In the genomic region with DNA sequence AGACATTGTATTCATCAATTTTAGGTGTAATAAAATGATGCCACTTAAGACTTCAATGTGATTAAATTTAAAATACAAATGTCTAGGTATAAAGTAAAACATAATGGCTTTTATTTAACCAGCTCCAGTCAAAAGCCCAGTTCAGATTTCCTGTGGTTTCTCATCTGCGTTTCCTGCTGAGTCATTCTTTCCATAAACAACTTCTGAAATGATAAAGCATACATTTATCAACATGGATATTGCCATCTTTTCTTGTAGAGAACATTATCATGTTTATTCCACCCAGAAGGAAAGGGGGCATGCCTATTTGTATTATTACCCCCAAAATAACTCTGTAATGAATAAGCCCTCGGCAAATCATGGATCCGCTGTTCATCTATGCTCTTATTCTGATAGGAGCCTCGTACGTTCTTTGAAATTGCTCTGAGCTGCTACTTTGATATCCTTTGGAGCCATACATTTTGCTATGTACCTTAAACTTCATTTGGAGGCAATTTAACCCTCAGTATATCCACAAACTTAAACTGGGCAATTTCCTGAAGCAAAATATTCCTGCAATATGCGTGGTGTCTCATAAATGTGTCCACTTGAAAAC, we compare ENCODE assay signal across 13 cellular contexts. TPM values are rescaled to one million over a fixed set of nuclear protein-coding genes. Genes with fewer than 3 reads are reported as not detected.
DNase-seq lines count a peak whose midpoint lies in the region; ATAC-seq, FAIRE-seq and TF ChIP-seq lines count a peak whose summit lies in the region.
"Had no signal": no experiment of that assay in that cellular context is flagged by ENCODE, and none has a peak within 500 bp of the region (broad histone marks: within the 10 kb centered on the region; RNA-seq: fewer than 3 reads in every experiment).

No MANE protein-coding gene starts in this region.

- H3K9me2 ChIP-seq in PC-9 (ENCODE audit: insufficient read depth), result no peaks in the 10 kb centered on the region

- peaks cover 8% of the 10 kb centered on the region for H3K27me3 Mint-ChIP-seq in CD4-positive, alpha-beta T cell

- DNase-seq in A549 (ENCODE audit: low read depth in 1 of 2, low spot score in 1 of 2) (peak; percentile 31 to 38), PC-9 (peak in 1 of 2 experiments; percentile 27), fibroblast of lung (ENCODE audit: low read depth in 2 of 2) (peak; percentile 80 to 82), cardiac septum (ENCODE audit: low spot score) (no peak), mucosa of descending colon (no peak)
- DNase-seq in CD4-positive, alpha-beta T cell, result no peak
- DNase-seq: activated CD4-positive, alpha-beta memory T cell treated with anti-CD3 and anti-CD28 coated beads, Interleukin-2, amount 10 ng/mL, durations not matched to agents 7 days and 5 days; naive thymus-derived CD4-positive, alpha-beta T cell; NCI-H1105; stimulated activated CD8-positive, alpha-beta memory T cell treated with anti-CD3 and anti-CD28 coated beads, Interleukin-4, amount 100 ng/mL, for 48 hours had no signal

- H3K4me1 Mint-ChIP-seq in CD4-positive, alpha-beta T cell (ENCODE audit: low read depth), result peaks cover 21% of the 10 kb centered on the region

- no peak for TF ChIP-seq EP300 in A549 (IDR thresholded peaks at IDR 0.05)

- TF ChIP-seq POLR2A in A549 (IDR thresholded peaks at IDR 0.05; ENCODE audit: low read length), result no peak

- H2AFZ ChIP-seq in PC-9 (no peak overlapping the region), fibroblast of lung (ENCODE audit: low read length) (no peak overlapping the region)

- H3K79me2 ChIP-seq in PC-9 (ENCODE audit: low read depth) (no peaks in the 10 kb centered on the region), fibroblast of lung (ENCODE audit: control insufficient read depth, insufficient read depth, low read length) (no peaks in the 10 kb centered on the region)

- intact Hi-C loops in PC-9 (cut with micrococcal nuclease; ENCODE audit: unreplicated experiment) (no loop called here), cardiac septum (cut with DNase I) (no loop called here), mucosa of descending colon (cut with DNase I, micrococcal nuclease) (no loop called here)
- intact Hi-C loops in CD4-positive, alpha-beta T cell (cut with DNase I, micrococcal nuclease), result no loop called here

- H3K9me3 ChIP-seq in A549 (no peaks in the 10 kb centered on the region), PC-9 (ENCODE audit: insufficient read depth, low read depth) (no peaks in the 10 kb centered on the region), fibroblast of lung (ENCODE audit: control insufficient read depth, insufficient read depth, low read depth, low read length) (no peaks in the 10 kb centered on the region), mucosa of descending colon (no peaks in the 10 kb centered on the region)
- no peaks in the 10 kb centered on the region for H3K9me3 ChIP-seq in CD4-positive, alpha-beta T cell (ENCODE audit: control insufficient read depth, low read length)

- WGBS in A549 (ENCODE audit: missing lambda C conversion rate), result 72% methylated on average over 6 of the region's 6 CpGs

- H3K4me2 ChIP-seq in A549 (peak overlapping the region; percentile 27; the same call in 1 of the 3 replicates), PC-9 (0 out of 2 replicates have a peak overlapping the region, but pooled peaks have one; percentile 0), fibroblast of lung (ENCODE audit: extremely low read depth, insufficient read depth, low read length) (peak overlapping the region; percentile 70)

- TF ChIP-seq RAD21 in A549 (conservative IDR thresholded peaks at IDR 0.05 in 1 of 2, IDR thresholded peaks at IDR 0.05 in 1 of 2), result no peak

- no peaks in the 10 kb centered on the region for H3F3A ChIP-seq in PC-9 (ENCODE audit: insufficient read depth, low read depth)

- H3K27me3 ChIP-seq in PC-9 (ENCODE audit: insufficient read depth, low read depth) (peaks cover 50% of the 10 kb centered on the region), fibroblast of lung (ENCODE audit: control insufficient read depth, insufficient read depth, low read length) (no peaks in the 10 kb centered on the region)
- peaks cover 6% of the 10 kb centered on the region for H3K27me3 ChIP-seq in CD4-positive, alpha-beta T cell (ENCODE audit: control insufficient read depth, insufficient read depth, low read length)

- no peak overlapping the region for H3K4me3 Mint-ChIP-seq in CD4-positive, alpha-beta T cell
- H3K4me3 Mint-ChIP-seq: activated CD4-positive, alpha-beta memory T cell treated with anti-CD3 and anti-CD28 coated beads, Interleukin-2, amount 10 ng/mL, durations not matched to agents 7 days and 5 days had no signal

- no peak for ATAC-seq in A549
- peak; percentile 46 for ATAC-seq in GM21381 (IDR thresholded peaks at IDR 0.05; ENCODE audit: unreplicated experiment)
- no peak for ATAC-seq in mucosa of descending colon
- no peak for ATAC-seq in GM18498 (IDR thresholded peaks at IDR 0.05; ENCODE audit: unreplicated experiment)
- no peak for ATAC-seq in CD4-positive, alpha-beta T cell (ENCODE audit: poor library complexity)
- ATAC-seq: naive thymus-derived CD4-positive, alpha-beta T cell had no signal

- FAIRE-seq in A549 (lab: Jason Lieb, UNC), result no peak
- FAIRE-seq: G401.6 had no signal

- H3K4me1 ChIP-seq in A549, result peaks cover 7% of the 10 kb centered on the region; the same call in 2 of the 3 replicates
- H3K4me1 ChIP-seq in PC-9 (replicated peaks; ENCODE audit: insufficient read depth), result peaks cover 8% of the 10 kb centered on the region
- H3K4me1 ChIP-seq in fibroblast of lung (ENCODE audit: control insufficient read depth, extremely low read depth, insufficient read depth, low read length), result peaks cover 6% of the 10 kb centered on the region
- no peaks in the 10 kb centered on the region for H3K4me1 ChIP-seq in mucosa of descending colon (ENCODE audit: low read depth)

- H3K9ac ChIP-seq in fibroblast of lung (ENCODE audit: insufficient read depth, low read length), result no peak overlapping the region

- no TSS peak for BruUV-seq in PC-9 (replicated peaks; lab: Mats Ljungman, UMichigan)

- no peaks in the 10 kb centered on the region for H3K9me3 Mint-ChIP-seq in CD4-positive, alpha-beta T cell
- H3K9me3 Mint-ChIP-seq: activated CD4-positive, alpha-beta memory T cell treated with anti-CD3 and anti-CD28 coated beads, Interleukin-2, amount 10 ng/mL, durations not matched to agents 7 days and 5 days had no signal

- TF ChIP-seq CTCF in A549 (IDR thresholded peaks at IDR 0.05) (no peak), PC-9 (conservative IDR thresholded peaks at IDR 0.05) (no peak), fibroblast of lung (conservative IDR thresholded peaks at IDR 0.05 in 1 of 2, IDR thresholded peaks at IDR 0.05 in 1 of 2; ENCODE audit: low read depth in 1 of 2, low read length in 2 of 2) (no peak), mucosa of descending colon (IDR thresholded peaks at IDR 0.05) (no peak)
- no peak for TF ChIP-seq CTCF in CD4-positive, alpha-beta T cell (IDR thresholded peaks at IDR 0.05)

- H3K36me3 Mint-ChIP-seq in CD4-positive, alpha-beta T cell (ENCODE audit: low read depth), result no peaks in the 10 kb centered on the region
- H3K36me3 Mint-ChIP-seq: naive thymus-derived CD4-positive, alpha-beta T cell had no signal

- H3K36me3 ChIP-seq in PC-9 (ENCODE audit: low read depth) (no peaks in the 10 kb centered on the region), fibroblast of lung (ENCODE audit: control insufficient read depth, insufficient read depth, low read length) (no peaks in the 10 kb centered on the region), mucosa of descending colon (ENCODE audit: low read depth) (no peaks in the 10 kb centered on the region)

- POLR2A ChIA-PET in A549 (lab: Yijun Ruan, JAX) (no interaction called here), PC-9 (lab: Charles Lee; ENCODE audit: unreplicated experiment) (interaction anchor here (0.6 kb wide), 1 partner anchor 1548 kb away, joined by 6 read pairs; no protein-coding TSS in a partner anchor)
- POLR2A ChIA-PET in CD4-positive, alpha-beta T cell (lab: Charles Lee), result no interaction called here

- H3K27ac ChIP-seq in A549, result peak overlapping the region; percentile 48 to 53
- H3K27ac ChIP-seq in PC-9, result no peak overlapping the region
- H3K27ac ChIP-seq in fibroblast of lung (ENCODE audit: insufficient read depth, low read length), result no peak overlapping the region
- H3K27ac ChIP-seq in CD4-positive, alpha-beta T cell (ENCODE audit: low read depth, low read length), result no peak overlapping the region

- no peaks in the 10 kb centered on the region for H4K20me1 ChIP-seq in PC-9 (ENCODE audit: insufficient read depth)
- no peaks in the 10 kb centered on the region for H4K20me1 ChIP-seq in fibroblast of lung (ENCODE audit: control insufficient read depth, extremely low read depth, insufficient read depth, low read length)

- CTCF ChIA-PET in A549 (lab: Yijun Ruan, JAX) (interaction anchor here (1.3 to 1.6 kb wide), 2 partner anchors 10 to 11 kb away, joined by 3 to 4 read pairs; no protein-coding TSS in a partner anchor), PC-9 (lab: Charles Lee) (no interaction called here)
- CTCF ChIA-PET in CD4-positive, alpha-beta T cell (lab: Charles Lee), result interaction anchor here (2.0 kb wide), 1 partner anchor 10 kb away, joined by 4 read pairs; no protein-coding TSS in a partner anchor

- no peak overlapping the region for H3K4me3 ChIP-seq in A549
- no peak overlapping the region for H3K4me3 ChIP-seq in PC-9
- H3K4me3 ChIP-seq in fibroblast of lung (replicated peaks in 1 of 4; ENCODE audit: control extremely low read depth in 1 of 4, insufficient read depth in 1 of 4, low read depth in 3 of 4, low read length in 4 of 4), result no peak overlapping the region
- no peak overlapping the region for H3K4me3 ChIP-seq in mucosa of descending colon

- H3K27ac Mint-ChIP-seq in CD4-positive, alpha-beta T cell, result no peak overlapping the region
- H3K27ac Mint-ChIP-seq: activated CD4-positive, alpha-beta memory T cell treated with anti-CD3 and anti-CD28 coated beads, Interleukin-2, amount 10 ng/mL, durations not matched to agents 7 days and 5 days had no signal

RNA-seq across cellular contexts. Expression of a gene that starts 28.3 kb away (rescaled TPM):
- polyA plus RNA-seq in A549 (2011; rRNA removed) (236 and 280 TPM in 2 replicates), A549 (2017; fragmentation: RNase III; extraction: RNeasy Plus Mini Kit Qiagen cat#74134 plus additional on column Dnase treatment) (185 to 206 TPM (median 190 TPM) in 3 replicates), fibroblast of lung (135 and 169 TPM in 2 replicates)
- 147 and 175 TPM in 2 replicates for polyA plus RNA-seq in A549 (2012; cell fraction: cytosol; rRNA removed)
- polyA plus RNA-seq in A549 (2012; cell fraction: nucleus; rRNA removed), result 16.4 and 29.1 TPM in 2 replicates
- 43.5 and 58.5 TPM in 2 replicates for polyA minus RNA-seq in A549 (2011; rRNA and poly(A)+ RNA removed)
- total RNA-seq in PC-9 (2021) (89.9 and 130 TPM in 2 replicates), fibroblast of lung (111 and 184 TPM in 2 replicates), cardiac septum (126 TPM), mucosa of descending colon (10 to 100 TPM; 76.9 to 89.2 (median 78.9) TPM)
- polyA plus RNA-seq in fibroblast of lung (2012), result 219 and 277 TPM in 2 replicates
- 27.7 and 38.8 TPM in 2 replicates for polyA minus RNA-seq in fibroblast of lung (ENCODE audit: low replicate concordance)
- 10 to 100 TPM; 17.4 to 21.9 TPM for total RNA-seq in CD4-positive, alpha-beta T cell

Comparison
In these comparisons a context has a peak if more than half of its experiments do, and no peak if none do; other contexts are left out.
1. DNase-seq: peak in A549 (2 of 2) and fibroblast of lung (2 of 2); none in cardiac septum (single experiment), mucosa of descending colon (0 of 3) and CD4-positive, alpha-beta T cell (0 of 10).
2. H3K27ac ChIP-seq: peak in A549 (2 of 2); none in PC-9 (single experiment), fibroblast of lung (single experiment) and CD4-positive, alpha-beta T cell (single experiment).
3. H3K4me2 ChIP-seq: peak in every context shown above with its lines; median percentile 70 in fibroblast of lung; 27 in A549; 0 in PC-9.